16 cellular contexts compared by ENCODE assay signal in genomic region chr7:17289074-17289665, GRCh38. TPM values are rescaled to one million over a fixed set of nuclear protein-coding genes. Genes with fewer than 3 reads are reported as not detected.
A peak's percentile ranks its signal among the peaks of the same experiment; 100 is the strongest.
DNase-seq lines count a peak whose midpoint lies in the region; FAIRE-seq and TF ChIP-seq lines count a peak whose summit lies in the region.
"Had no signal": no experiment of that assay in that cellular context is flagged by ENCODE, and none has a peak within 500 bp of the region (broad histone marks: within the 10 kb centered on the region; RNA-seq: fewer than 3 reads in every experiment).

No MANE protein-coding gene starts in this region.

- POLR2A ChIA-PET in RWPE1 (lab: Yijun Ruan, JAX; ENCODE audit: low non-redundant PET), result no interaction called here

- no peaks in the 10 kb centered on the region for H3K27me3 ChIP-seq in small intestine (ENCODE audit: control insufficient read depth in 2 of 2, insufficient read depth in 2 of 2, low read length in 2 of 2)
- H3K27me3 ChIP-seq: Peyer's patch had no signal

- CTCF ChIA-PET in RWPE1 (lab: Yijun Ruan, JAX), result no interaction called here

- H3K27ac ChIP-seq in small intestine (ENCODE audit: low read depth in 1 of 2, low read length in 1 of 2) (no peak overlapping the region), RWPE1 (no peak overlapping the region)
- H3K27ac ChIP-seq: HL-60, Peyer's patch had no signal

- no peak overlapping the region for H3K4me3 ChIP-seq in small intestine (ENCODE audit: low read depth in 1 of 2, low read length in 2 of 2)
- H3K4me3 ChIP-seq: Peyer's patch had no signal

- DNase-seq in Daoy (ENCODE audit: low read depth), result peak; percentile 35
- DNase-seq in NCI-H82 treated with DMSO at 0.1 percent for 48 hours (lab: John Stamatoyannopoulos, UW; ENCODE audit: unreplicated experiment), result peak; percentile 90
- peak; percentile 46 for DNase-seq in fibroblast of gingiva (ENCODE audit: low read depth)
- DNase-seq in middle frontal gyrus (ENCODE audit: extremely low spot score, low spot score), result peak; percentile 1
- DNase-seq in small intestine, result no peak
- no peak for DNase-seq in RWPE1 (ENCODE audit: low spot score)
- DNase-seq in NCI-H226, result no peak
- no peak for DNase-seq in activated CD4-positive, CD25-positive, alpha-beta regulatory T cell (lab: John Stamatoyannopoulos, UW)
- DNase-seq: activated CD8-positive, alpha-beta memory T cell treated with anti-CD3 and anti-CD28 coated beads for 24 hours; activated naive CD4-positive, alpha-beta T cell; AML-193; DND-41; Peyer's patch; stimulated activated naive CD4-positive, alpha-beta T cell; T-helper 9 cell had no signal

- no peak for TF ChIP-seq CTCF in RWPE1 (conservative IDR thresholded peaks at IDR 0.05; ENCODE audit: low read depth)

- H3K36me3 ChIP-seq in small intestine (ENCODE audit: control insufficient read depth in 2 of 2, insufficient read depth in 2 of 2, low read length in 2 of 2), result no peaks in the 10 kb centered on the region
- H3K36me3 ChIP-seq: Peyer's patch had no signal

- FAIRE-seq in small intestine (lab: Jason Lieb, UNC), result no peak

- H3K9me3 ChIP-seq in small intestine (ENCODE audit: control insufficient read depth, low read depth), result no peaks in the 10 kb centered on the region
- H3K9me3 ChIP-seq: Peyer's patch had no signal

- H3K4me1 ChIP-seq in small intestine (ENCODE audit: control insufficient read depth in 2 of 2, insufficient read depth in 1 of 2, low read depth in 1 of 2, low read length in 1 of 2), result peaks cover 0 to 4% of the 10 kb centered on the region in 2 donors
- H3K4me1 ChIP-seq: Peyer's patch had no signal

RNA-seq across cellular contexts. Expression of gene AHR, which starts 9.3 kb away (rescaled TPM):
- 79.7 and 91.9 TPM in 2 replicates for total RNA-seq in Daoy (2014; rRNA removed; shearing (Covaris generic))
- polyA plus RNA-seq in small intestine, result 10 to 100 TPM; 10.1 to 13.2 (median 11.6) TPM

Comparison
In these comparisons a context has a peak if more than half of its experiments do, and no peak if none do; other contexts are left out.
1. DNase-seq: peak in Daoy (single experiment), NCI-H82 treated with DMSO at 0.1 percent for 48 hours (single experiment), fibroblast of gingiva (single experiment) and middle frontal gyrus (single experiment); none in small intestine (single experiment), RWPE1 (single experiment), NCI-H226 (single experiment) and activated CD4-positive, CD25-positive, alpha-beta regulatory T cell (0 of 4).